In genomic region chr19:29837448-29837961, GRCh38 we compare ENCODE assay signal across 9 cellular contexts. TPM values are rescaled to one million over a fixed set of nuclear protein-coding genes. Genes with fewer than 3 reads are reported as not detected.
DNase-seq lines count a peak whose midpoint lies in the region; ATAC-seq and TF ChIP-seq lines count a peak whose summit lies in the region.
"Had no signal": no experiment of that assay in that cellular context is flagged by ENCODE, and none has a peak within 500 bp of the region (broad histone marks: within the 10 kb centered on the region; RNA-seq: fewer than 3 reads in every experiment).

No MANE protein-coding gene starts in this region.

- H3K27ac ChIP-seq in coronary artery (no peak overlapping the region), uterus (no peak overlapping the region)
- H3K27ac ChIP-seq: cardiac muscle cell had no signal

- no peak for TF ChIP-seq POLR2A in uterus (IDR thresholded peaks at IDR 0.05)

- H3K36me3 ChIP-seq in uterus, result no peaks in the 10 kb centered on the region
- H3K36me3 ChIP-seq: cardiac muscle cell had no signal

- H3K36me3 Mint-ChIP-seq in effector memory CD8-positive, alpha-beta T cell (ENCODE audit: insufficient read depth), result peaks cover under 1% of the 10 kb centered on the region

- no peaks in the 10 kb centered on the region for H3K9me3 Mint-ChIP-seq in effector memory CD8-positive, alpha-beta T cell

- H3K4me3 Mint-ChIP-seq in effector memory CD8-positive, alpha-beta T cell, result peak overlapping the region in 1 of 2 donors; percentile 48

- H3K27ac Mint-ChIP-seq in effector memory CD8-positive, alpha-beta T cell, result peak overlapping the region in 1 of 2 donors; percentile 57

- H3K4me3 ChIP-seq in coronary artery, result no peak overlapping the region
- no peak overlapping the region for H3K4me3 ChIP-seq in uterus
- H3K4me3 ChIP-seq: cardiac muscle cell had no signal

- intact Hi-C loops in uterus (cut with DNase I; ENCODE audit: low total_unique reads), result no loop called here

- TF ChIP-seq CTCF in GM10248 (IDR thresholded peaks at IDR 0.05; ENCODE audit: control extremely low read depth, extremely low read depth, low read depth, missing control alignments) (no peak), coronary artery (IDR thresholded peaks at IDR 0.05) (no peak), uterus (IDR thresholded peaks at IDR 0.05) (no peak)

- no peaks in the 10 kb centered on the region for H3K4me1 ChIP-seq in uterus

- peak; percentile 81 for DNase-seq in GM10248 (ENCODE audit: extremely low spot score)
- peak in 1 of 3 experiments; percentile 2 for DNase-seq in effector memory CD8-positive, alpha-beta T cell
- DNase-seq in coronary artery (ENCODE audit: low spot score), result no peak
- DNase-seq in uterus, result no peak
- no peak for DNase-seq in anterior cingulate cortex (lab: John Stamatoyannopoulos, UW)
- no peak for DNase-seq in COLO829 (ENCODE audit: low spot score)

- POLR2A ChIA-PET in GM10248 (lab: Yijun Ruan, JAX), result no interaction called here

- ATAC-seq in GM21390 (IDR thresholded peaks at IDR 0.05; ENCODE audit: unreplicated experiment) (peak; percentile 61), HG03520 (IDR thresholded peaks at IDR 0.05; ENCODE audit: unreplicated experiment) (peak; percentile 61)
- ATAC-seq in effector memory CD8-positive, alpha-beta T cell (replicated peaks), result peak; percentile 88

- H3K4me1 Mint-ChIP-seq in effector memory CD8-positive, alpha-beta T cell (ENCODE audit: low read depth in 2 of 2), result peaks cover 10 to 12% of the 10 kb centered on the region in 2 donors

- CTCF ChIA-PET in GM10248 (lab: Yijun Ruan, JAX), result interaction anchor here (0.9 to 1.7 kb wide), 8 partner anchors 20 to 227 kb away, joined by 3 to 6 read pairs (median 3); no protein-coding TSS in a partner anchor

- H3K27me3 Mint-ChIP-seq in effector memory CD8-positive, alpha-beta T cell, result peaks cover 23 to 31% of the 10 kb centered on the region in 2 donors

- H3K27me3 ChIP-seq in uterus, result no peaks in the 10 kb centered on the region

- no peaks in the 10 kb centered on the region for H3K9me3 ChIP-seq in uterus

RNA-seq across cellular contexts. Expression of gene CCNE1, which starts 25.7 kb away (rescaled TPM):
- total RNA-seq in uterus, result 1 to 10 TPM in 1 of 4 donors, under 1 TPM in 1, not detected in 2; 0.70 to 5.5 TPM
